In the genomic region with DNA sequence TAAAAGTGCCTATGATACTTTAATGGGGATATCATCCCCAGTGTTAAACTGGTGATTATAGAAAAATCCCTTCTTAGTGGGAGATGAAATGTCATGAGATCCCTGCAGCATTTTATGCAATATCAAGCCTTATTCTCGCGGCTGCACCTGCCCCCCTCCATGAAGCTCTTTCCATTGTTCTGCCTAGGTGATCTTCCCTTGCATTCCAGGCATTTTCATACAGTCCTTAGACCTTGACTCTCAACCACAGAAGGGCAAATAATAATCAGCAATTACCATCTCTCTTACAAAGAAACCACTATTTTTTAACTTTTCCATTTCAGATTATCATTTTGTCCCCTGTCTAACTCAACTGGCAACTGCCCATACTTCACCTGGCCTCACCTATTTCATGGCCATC, we compare ENCODE assay signal across 36 cellular contexts.
"Had no signal": no experiment of that assay in that cellular context is flagged by ENCODE, and none has a peak within 500 bp of the region (broad histone marks: within the 10 kb centered on the region; RNA-seq: fewer than 3 reads in every experiment).

No MANE protein-coding gene starts in this region.

- H3K9me3 Mint-ChIP-seq: activated CD4-positive, alpha-beta memory T cell treated with anti-CD3 and anti-CD28 coated beads for 36 hours; activated naive CD4-positive, alpha-beta T cell treated with anti-CD3 and anti-CD28 coated beads, Interleukin-2, amount 10 ng/mL, durations not matched to agents 7 days and 5 days; activated naive CD4-positive, alpha-beta T cell treated with anti-CD3 and anti-CD28 coated beads, Interleukin-2, amount 50 U/mL, for 72 hours; activated T-helper 1 cell treated with anti-CD3 and anti-CD28 coated beads, Interleukin-12 subunit alpha, Interleukin-12 subunit beta, Interleukin-2, Interleukin-4 antibody, amounts not matched to agents 30 ng/mL and 10 ng/mL and 1 ng/mL, durations not matched to agents 14 hours and 24 hours and 36 hours; effector memory CD8-positive, alpha-beta T cell; T-helper 2 cell treated with Interferon-gamma antibody and Interleukin-4, amounts not matched to agents 5 μg/mL and 100 μg/mL, for 36 hours had no signal

- DNase-seq: activated CD4-positive, alpha-beta memory T cell treated with anti-CD3 and anti-CD28 coated beads for 36 hours; activated CD4-positive, alpha-beta T cell treated with anti-CD3 and anti-CD28 coated beads for 36 hours; activated CD4-positive, alpha-beta T cell treated with anti-CD3 and anti-CD28 coated beads, Interleukin-2, amount 10 ng/mL, durations not matched to agents 24 days and 14 days; activated CD4-positive, CD25-positive, alpha-beta regulatory T cell; activated CD4-positive, CD25-positive, alpha-beta regulatory T cell treated with anti-CD3 and anti-CD28 coated beads, Interleukin-2, amount 50 U/mL, for 72 hours; activated CD8-positive, alpha-beta memory T cell treated with anti-CD3 and anti-CD28 coated beads, Interleukin-2, amount 10 ng/mL, durations not matched to agents 7 days and 5 days; activated CD8-positive, alpha-beta memory T cell treated with anti-CD3 and anti-CD28 coated beads, Interleukin-2, amount 50 U/mL, for 4 hours; activated CD8-positive, alpha-beta T cell treated with anti-CD3 and anti-CD28 coated beads, Interleukin-2, amount 10 ng/mL, durations not matched to agents 7 days and 5 days; activated gamma-delta T cell; activated naive CD4-positive, alpha-beta T cell; activated naive CD4-positive, alpha-beta T cell treated with anti-CD3 and anti-CD28 coated beads, Interleukin-2, amount 10 ng/mL, durations not matched to agents 7 days and 5 days; activated T-cell treated with anti-CD3 and anti-CD28 coated beads, Interleukin-2, amount 50 U/mL, for 1 hour; activated T-cell treated with anti-CD3 and anti-CD28 coated beads, Interleukin-2, amount 50 U/mL, for 48 hours; adrenal gland; amygdala; aorta; body of pancreas; caudate nucleus; cortex of kidney; dermis blood vessel endothelial cell; effector CD4-positive, alpha-beta T cell; effector memory CD8-positive, alpha-beta T cell; erythroblast; foreskin keratinocyte; gastrocnemius medialis; glutamatergic neuron; heart left ventricle; T-helper 1 cell; T-helper 17 cell; T1000; WERI-Rb-1 had no signal

- H3K9me3 ChIP-seq: adrenal gland, body of pancreas, esophagus muscularis mucosa, gastrocnemius medialis, heart left ventricle had no signal

- H3K27ac Mint-ChIP-seq: activated CD4-positive, alpha-beta memory T cell treated with anti-CD3 and anti-CD28 coated beads for 36 hours; activated CD4-positive, alpha-beta T cell treated with anti-CD3 and anti-CD28 coated beads for 36 hours; activated CD4-positive, alpha-beta T cell treated with anti-CD3 and anti-CD28 coated beads, Interleukin-2, amount 10 ng/mL, durations not matched to agents 24 days and 14 days; activated CD8-positive, alpha-beta memory T cell treated with anti-CD3 and anti-CD28 coated beads, Interleukin-2, amount 10 ng/mL, durations not matched to agents 7 days and 5 days; activated CD8-positive, alpha-beta T cell treated with anti-CD3 and anti-CD28 coated beads, Interleukin-2, amount 10 ng/mL, durations not matched to agents 7 days and 5 days; activated naive CD4-positive, alpha-beta T cell treated with anti-CD3 and anti-CD28 coated beads, Interleukin-2, amount 10 ng/mL, durations not matched to agents 7 days and 5 days; activated T-helper 1 cell treated with anti-CD3 and anti-CD28 coated beads, Interleukin-12 subunit alpha, Interleukin-12 subunit beta, Interleukin-2, Interleukin-4 antibody, amounts not matched to agents 30 ng/mL and 10 ng/mL and 1 ng/mL, durations not matched to agents 14 hours and 24 hours and 36 hours; effector memory CD8-positive, alpha-beta T cell; T-helper 17 cell; T-helper 2 cell treated with Interferon-gamma antibody and Interleukin-4, amounts not matched to agents 5 μg/mL and 100 μg/mL, for 36 hours had no signal

- H3K36me3 Mint-ChIP-seq: activated CD8-positive, alpha-beta memory T cell treated with anti-CD3 and anti-CD28 coated beads, Interleukin-2, amount 10 ng/mL, durations not matched to agents 7 days and 5 days had no signal

- H3K4me3 ChIP-seq: adrenal gland, body of pancreas, esophagus muscularis mucosa, gastrocnemius medialis, heart left ventricle had no signal

- FAIRE-seq: colon had no signal

- H3K4me1 Mint-ChIP-seq: activated CD4-positive, alpha-beta T cell treated with anti-CD3 and anti-CD28 coated beads for 36 hours; activated CD4-positive, alpha-beta T cell treated with anti-CD3 and anti-CD28 coated beads, Interleukin-2, amount 10 ng/mL, durations not matched to agents 24 days and 14 days; activated CD8-positive, alpha-beta memory T cell treated with anti-CD3 and anti-CD28 coated beads, Interleukin-2, amount 10 ng/mL, durations not matched to agents 7 days and 5 days; activated naive CD4-positive, alpha-beta T cell treated with anti-CD3 and anti-CD28 coated beads, Interleukin-2, amount 10 ng/mL, durations not matched to agents 7 days and 5 days had no signal

- H3K27me3 ChIP-seq: adrenal gland, body of pancreas, esophagus muscularis mucosa, foreskin keratinocyte, gastrocnemius medialis, heart left ventricle had no signal

- H3K4me1 ChIP-seq: adrenal gland, body of pancreas, esophagus muscularis mucosa, foreskin keratinocyte, gastrocnemius medialis, heart left ventricle had no signal

- H3K36me3 ChIP-seq: adrenal gland, esophagus muscularis mucosa, gastrocnemius medialis, heart left ventricle, WERI-Rb-1 had no signal

- H3K4me3 Mint-ChIP-seq: activated CD4-positive, alpha-beta memory T cell treated with anti-CD3 and anti-CD28 coated beads for 36 hours; activated CD4-positive, alpha-beta T cell treated with anti-CD3 and anti-CD28 coated beads for 36 hours; activated CD4-positive, alpha-beta T cell treated with anti-CD3 and anti-CD28 coated beads, Interleukin-2, amount 10 ng/mL, durations not matched to agents 24 days and 14 days; activated CD8-positive, alpha-beta memory T cell treated with anti-CD3 and anti-CD28 coated beads, Interleukin-2, amount 10 ng/mL, durations not matched to agents 7 days and 5 days; activated CD8-positive, alpha-beta T cell treated with anti-CD3 and anti-CD28 coated beads, Interleukin-2, amount 10 ng/mL, durations not matched to agents 7 days and 5 days; activated naive CD4-positive, alpha-beta T cell treated with anti-CD3 and anti-CD28 coated beads, Interleukin-2, amount 10 ng/mL, durations not matched to agents 7 days and 5 days; activated T-helper 1 cell treated with anti-CD3 and anti-CD28 coated beads, Interleukin-12 subunit alpha, Interleukin-12 subunit beta, Interleukin-2, Interleukin-4 antibody, amounts not matched to agents 30 ng/mL and 10 ng/mL and 1 ng/mL, durations not matched to agents 14 hours and 24 hours and 36 hours; effector memory CD8-positive, alpha-beta T cell; T-helper 17 cell; T-helper 2 cell treated with Interferon-gamma antibody and Interleukin-4, amounts not matched to agents 5 μg/mL and 100 μg/mL, for 36 hours had no signal

- H3K27me3 Mint-ChIP-seq: activated CD4-positive, alpha-beta memory T cell treated with anti-CD3 and anti-CD28 coated beads for 36 hours; activated CD4-positive, alpha-beta T cell treated with anti-CD3 and anti-CD28 coated beads for 36 hours; activated CD4-positive, alpha-beta T cell treated with anti-CD3 and anti-CD28 coated beads, Interleukin-2, amount 10 ng/mL, durations not matched to agents 24 days and 14 days; activated CD8-positive, alpha-beta memory T cell treated with anti-CD3 and anti-CD28 coated beads, Interleukin-2, amount 10 ng/mL, durations not matched to agents 7 days and 5 days; activated naive CD4-positive, alpha-beta T cell treated with anti-CD3 and anti-CD28 coated beads, Interleukin-2, amount 10 ng/mL, durations not matched to agents 7 days and 5 days; effector memory CD8-positive, alpha-beta T cell; T-helper 17 cell had no signal

- ATAC-seq: activated CD4-positive, alpha-beta T cell treated with anti-CD3 and anti-CD28 coated beads for 36 hours; activated CD8-positive, alpha-beta memory T cell treated with anti-CD3 and anti-CD28 coated beads, Interleukin-2, amount 10 ng/mL, durations not matched to agents 7 days and 5 days; activated CD8-positive, alpha-beta T cell treated with anti-CD3 and anti-CD28 coated beads, Interleukin-2, amount 10 ng/mL, durations not matched to agents 7 days and 5 days; activated naive CD4-positive, alpha-beta T cell treated with anti-CD3 and anti-CD28 coated beads, Interleukin-2, amount 50 U/mL, for 72 hours; body of pancreas; effector memory CD8-positive, alpha-beta T cell; foreskin keratinocyte; gastrocnemius medialis; heart left ventricle; T-helper 17 cell had no signal

- H3K27ac ChIP-seq: adrenal gland, body of pancreas, esophagus muscularis mucosa, foreskin keratinocyte, gastrocnemius medialis, heart left ventricle, WERI-Rb-1 had no signal
